25 cellular contexts compared by ENCODE assay signal in genomic region chr10:31646519-31646918, GRCh38.
"Had no signal": no experiment of that assay in that cellular context is flagged by ENCODE, and none has a peak within 500 bp of the region (broad histone marks: within the 10 kb centered on the region; RNA-seq: fewer than 3 reads in every experiment).

No MANE protein-coding gene starts in this region.

- H3K4me1 Mint-ChIP-seq: naive B cell; stimulated activated effector memory CD8-positive, alpha-beta T cell treated with anti-CD3 and anti-CD28 coated beads, Interleukin-12 subunit alpha, Interleukin-12 subunit beta, amount 100 ng/mL, for 72 hours had no signal

- H3K27me3 Mint-ChIP-seq: progenitor cell of endocrine pancreas had no signal

- H3K4me3 ChIP-seq: dorsolateral prefrontal cortex, gastroesophageal sphincter, lung, pancreas, suprapubic skin, thyroid gland, upper lobe of left lung, uterus had no signal

- H3K27ac Mint-ChIP-seq: naive B cell; nephron; progenitor cell of endocrine pancreas; stimulated activated effector memory CD8-positive, alpha-beta T cell treated with anti-CD3 and anti-CD28 coated beads, Interleukin-12 subunit alpha, Interleukin-12 subunit beta, amount 100 ng/mL, for 72 hours had no signal

- FAIRE-seq: pancreas, small intestine had no signal

- H3K4me1 ChIP-seq: pancreas, thyroid gland, upper lobe of left lung, uterus had no signal

- H3K36me3 ChIP-seq: gastroesophageal sphincter, pancreas, suprapubic skin, thyroid gland, upper lobe of left lung, uterus had no signal

- DNase-seq: cortex of kidney; dorsolateral prefrontal cortex; effector CD8-positive, alpha-beta T cell; glutamatergic neuron; left colon; left ventricle myocardium superior; mesendoderm; naive B cell; occipital lobe; pancreas; right cardiac atrium; small intestine; stimulated activated CD4-positive, alpha-beta T cell treated with anti-CD3 and anti-CD28 coated beads, Interleukin-12 subunit alpha, Interleukin-12 subunit beta, amount 100 ng/mL, for 4 hours; stimulated activated CD4-positive, alpha-beta T cell treated with anti-CD3 and anti-CD28 coated beads, Interleukin-2, amount 100 ng/mL, for 48 hours; stimulated activated CD8-positive, alpha-beta memory T cell treated with anti-CD3 and anti-CD28 coated beads, Interleukin-4, amount 100 ng/mL, for 48 hours; stimulated activated naive CD8-positive, alpha-beta T cell treated with anti-CD3 and anti-CD28 coated beads, Interleukin-15, Interleukin-2, amounts not matched to agents 100 U/mL and 50 U/mL, for 24 hours; thyroid gland; upper lobe of left lung; uterus had no signal

- H3K9me3 ChIP-seq: pancreas, suprapubic skin, thyroid gland, upper lobe of left lung, uterus had no signal

- H3K4me3 Mint-ChIP-seq: naive B cell; nephron; stimulated activated effector memory CD8-positive, alpha-beta T cell treated with anti-CD3 and anti-CD28 coated beads, Interleukin-12 subunit alpha, Interleukin-12 subunit beta, amount 100 ng/mL, for 72 hours had no signal

- H3K36me3 Mint-ChIP-seq: naive B cell; stimulated activated effector memory CD8-positive, alpha-beta T cell treated with anti-CD3 and anti-CD28 coated beads, Interleukin-12 subunit alpha, Interleukin-12 subunit beta, amount 100 ng/mL, for 72 hours had no signal

- H3K9me3 Mint-ChIP-seq: stimulated activated effector memory CD8-positive, alpha-beta T cell treated with anti-CD3 and anti-CD28 coated beads, Interleukin-12 subunit alpha, Interleukin-12 subunit beta, amount 100 ng/mL, for 72 hours had no signal

- H3K27ac ChIP-seq: dorsolateral prefrontal cortex, gastroesophageal sphincter, pancreas, suprapubic skin, thyroid gland, upper lobe of left lung had no signal

- H3K27me3 ChIP-seq: dorsolateral prefrontal cortex, gastroesophageal sphincter, pancreas, suprapubic skin, thyroid gland, upper lobe of left lung, uterus had no signal
